ENCODE assay signal across 1 cellular context in genomic region chr10:52561322-52561721, GRCh38.
TF ChIP-seq lines count a peak whose summit lies in the region.

No MANE protein-coding gene starts in this region.

TF ChIP-seq in HCT116, 20 proteins besides CTCF, POLR2A, EP300 and RAD21 (continued from another document):
- TF ChIP-seq, protein P1, sequence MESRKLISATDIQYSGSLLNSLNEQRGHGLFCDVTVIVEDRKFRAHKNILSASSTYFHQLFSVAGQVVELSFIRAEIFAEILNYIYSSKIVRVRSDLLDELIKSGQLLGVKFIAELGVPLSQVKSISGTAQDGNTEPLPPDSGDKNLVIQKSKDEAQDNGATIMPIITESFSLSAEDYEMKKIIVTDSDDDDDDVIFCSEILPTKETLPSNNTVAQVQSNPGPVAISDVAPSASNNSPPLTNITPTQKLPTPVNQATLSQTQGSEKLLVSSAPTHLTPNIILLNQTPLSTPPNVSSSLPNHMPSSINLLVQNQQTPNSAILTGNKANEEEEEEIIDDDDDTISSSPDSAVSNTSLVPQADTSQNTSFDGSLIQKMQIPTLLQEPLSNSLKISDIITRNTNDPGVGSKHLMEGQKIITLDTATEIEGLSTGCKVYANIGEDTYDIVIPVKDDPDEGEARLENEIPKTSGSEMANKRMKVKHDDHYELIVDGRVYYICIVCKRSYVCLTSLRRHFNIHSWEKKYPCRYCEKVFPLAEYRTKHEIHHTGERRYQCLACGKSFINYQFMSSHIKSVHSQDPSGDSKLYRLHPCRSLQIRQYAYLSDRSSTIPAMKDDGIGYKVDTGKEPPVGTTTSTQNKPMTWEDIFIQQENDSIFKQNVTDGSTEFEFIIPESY (IDR thresholded peaks at IDR 0.05; ENCODE audit: extremely low read depth, insufficient replicate concordance, low read length), result no peak
- TF ChIP-seq SP1 (IDR thresholded peaks at IDR 0.05; ENCODE audit: low read depth), result no peak
- TF ChIP-seq CEBPB (IDR thresholded peaks at IDR 0.05; ENCODE audit: low read depth), result no peak
- no peak for TF ChIP-seq SIN3A (IDR thresholded peaks at IDR 0.05; ENCODE audit: low read depth)
- no peak for TF ChIP-seq TCF7L2 (IDR thresholded peaks at IDR 0.05; ENCODE audit: borderline replicate concordance, extremely low read depth, insufficient read depth, insufficient read length)
- TF ChIP-seq, protein P2, sequence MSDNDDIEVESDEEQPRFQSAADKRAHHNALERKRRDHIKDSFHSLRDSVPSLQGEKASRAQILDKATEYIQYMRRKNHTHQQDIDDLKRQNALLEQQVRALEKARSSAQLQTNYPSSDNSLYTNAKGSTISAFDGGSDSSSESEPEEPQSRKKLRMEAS (IDR thresholded peaks at IDR 0.05), result no peak
- no peak for TF ChIP-seq ELF1 (IDR thresholded peaks at IDR 0.05; ENCODE audit: borderline replicate concordance, low read depth)
- TF ChIP-seq, protein P3, sequence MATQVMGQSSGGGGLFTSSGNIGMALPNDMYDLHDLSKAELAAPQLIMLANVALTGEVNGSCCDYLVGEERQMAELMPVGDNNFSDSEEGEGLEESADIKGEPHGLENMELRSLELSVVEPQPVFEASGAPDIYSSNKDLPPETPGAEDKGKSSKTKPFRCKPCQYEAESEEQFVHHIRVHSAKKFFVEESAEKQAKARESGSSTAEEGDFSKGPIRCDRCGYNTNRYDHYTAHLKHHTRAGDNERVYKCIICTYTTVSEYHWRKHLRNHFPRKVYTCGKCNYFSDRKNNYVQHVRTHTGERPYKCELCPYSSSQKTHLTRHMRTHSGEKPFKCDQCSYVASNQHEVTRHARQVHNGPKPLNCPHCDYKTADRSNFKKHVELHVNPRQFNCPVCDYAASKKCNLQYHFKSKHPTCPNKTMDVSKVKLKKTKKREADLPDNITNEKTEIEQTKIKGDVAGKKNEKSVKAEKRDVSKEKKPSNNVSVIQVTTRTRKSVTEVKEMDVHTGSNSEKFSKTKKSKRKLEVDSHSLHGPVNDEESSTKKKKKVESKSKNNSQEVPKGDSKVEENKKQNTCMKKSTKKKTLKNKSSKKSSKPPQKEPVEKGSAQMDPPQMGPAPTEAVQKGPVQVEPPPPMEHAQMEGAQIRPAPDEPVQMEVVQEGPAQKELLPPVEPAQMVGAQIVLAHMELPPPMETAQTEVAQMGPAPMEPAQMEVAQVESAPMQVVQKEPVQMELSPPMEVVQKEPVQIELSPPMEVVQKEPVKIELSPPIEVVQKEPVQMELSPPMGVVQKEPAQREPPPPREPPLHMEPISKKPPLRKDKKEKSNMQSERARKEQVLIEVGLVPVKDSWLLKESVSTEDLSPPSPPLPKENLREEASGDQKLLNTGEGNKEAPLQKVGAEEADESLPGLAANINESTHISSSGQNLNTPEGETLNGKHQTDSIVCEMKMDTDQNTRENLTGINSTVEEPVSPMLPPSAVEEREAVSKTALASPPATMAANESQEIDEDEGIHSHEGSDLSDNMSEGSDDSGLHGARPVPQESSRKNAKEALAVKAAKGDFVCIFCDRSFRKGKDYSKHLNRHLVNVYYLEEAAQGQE (IDR thresholded peaks at IDR 0.05; ENCODE audit: low read depth), result no peak
- TF ChIP-seq ZFX (IDR thresholded peaks at IDR 0.05), result no peak
- no peak for TF ChIP-seq POLR2AphosphoS5 (IDR thresholded peaks at IDR 0.05; ENCODE audit: low read depth, low read length)
- no peak for TF ChIP-seq ATF3 (IDR thresholded peaks at IDR 0.05)
- no peak for TF ChIP-seq SRF (IDR thresholded peaks at IDR 0.05; ENCODE audit: low read depth)
